In the genomic region with DNA sequence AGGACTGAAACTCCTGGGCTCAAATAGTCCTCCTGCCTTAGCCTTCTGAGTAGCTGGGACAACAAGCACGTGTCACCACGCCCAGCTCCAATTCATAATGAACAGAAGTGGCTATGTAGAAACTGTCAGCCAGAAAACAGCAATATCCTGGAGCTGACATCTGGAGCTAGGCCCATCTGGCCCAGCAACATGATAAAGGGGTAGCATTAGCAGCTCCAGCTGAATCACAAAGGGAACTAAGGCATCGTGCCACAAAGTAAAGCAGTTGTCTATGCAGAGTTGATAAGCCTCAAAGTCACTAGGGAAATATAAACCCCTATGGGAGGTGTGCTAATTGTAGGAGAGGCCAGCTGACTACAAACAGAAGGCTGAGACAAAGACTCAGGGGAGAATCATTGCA, we compare ENCODE assay signal across 20 cellular contexts.
A peak's percentile ranks its signal among the peaks of the same experiment; 100 is the strongest.
DNase-seq lines count a peak whose midpoint lies in the region; ATAC-seq and TF ChIP-seq lines count a peak whose summit lies in the region.
"Had no signal": no experiment of that assay in that cellular context is flagged by ENCODE, and none has a peak within 500 bp of the region (broad histone marks: within the 10 kb centered on the region; RNA-seq: fewer than 3 reads in every experiment).

No MANE protein-coding gene starts in this region.

- no peaks in the 10 kb centered on the region for H3F3A ChIP-seq in GM23338 (replicated peaks; ENCODE audit: low read depth)

- H2AFZ ChIP-seq in GM23338: no peak overlapping the region

- H3K4me3 Mint-ChIP-seq in GM23338 (no peak overlapping the region), brain (no peak overlapping the region)
- H3K4me3 Mint-ChIP-seq: activated T-helper 1 cell treated with anti-CD3 and anti-CD28 coated beads, Interleukin-12 subunit alpha, Interleukin-12 subunit beta, Interleukin-2, Interleukin-4 antibody, amounts not matched to agents 30 ng/mL and 10 ng/mL and 1 ng/mL, durations not matched to agents 14 hours and 24 hours and 36 hours; natural killer cell treated with Interleukin-12 subunit alpha and Interleukin-12 subunit beta and Interleukin-15 and Interleukin-18, amount 100 ng/mL, for 72 hours; stimulated activated memory B cell treated with anti-CD40 and anti-IgM and Interleukin-4, amounts not matched to agents 10 μg/mL and 1 μg/mL and 100 μg/mL, for 72 hours had no signal

- H3K9me3 Mint-ChIP-seq in GM23338: no peaks in the 10 kb centered on the region
- no peaks in the 10 kb centered on the region for H3K9me3 Mint-ChIP-seq in brain
- H3K9me3 Mint-ChIP-seq: activated T-helper 1 cell treated with anti-CD3 and anti-CD28 coated beads, Interleukin-12 subunit alpha, Interleukin-12 subunit beta, Interleukin-2, Interleukin-4 antibody, amounts not matched to agents 30 ng/mL and 10 ng/mL and 1 ng/mL, durations not matched to agents 14 hours and 24 hours and 36 hours; natural killer cell treated with Interleukin-12 subunit alpha and Interleukin-12 subunit beta and Interleukin-15 and Interleukin-18, amount 100 ng/mL, for 72 hours; stimulated activated memory B cell treated with anti-CD40 and anti-IgM and Interleukin-4, amounts not matched to agents 10 μg/mL and 1 μg/mL and 100 μg/mL, for 72 hours had no signal

- no peaks in the 10 kb centered on the region for H3K9me2 ChIP-seq in GM23338 (ENCODE audit: insufficient read depth)

- no peaks in the 10 kb centered on the region for H3K79me2 ChIP-seq in GM23338 (replicated peaks; ENCODE audit: insufficient read depth)

- no peaks in the 10 kb centered on the region for H3K36me3 ChIP-seq in GM23338 (ENCODE audit: insufficient read depth)
- H3K36me3 ChIP-seq: cardiac muscle cell, esophagus squamous epithelium, prostate gland, thyroid gland had no signal

- no peaks in the 10 kb centered on the region for H4K20me1 ChIP-seq in GM23338 (replicated peaks; ENCODE audit: insufficient read depth)

- H3K4me1 Mint-ChIP-seq in GM23338 (peaks cover 15% of the 10 kb centered on the region), brain (peaks cover 13% of the 10 kb centered on the region)
- H3K4me1 Mint-ChIP-seq: stimulated activated memory B cell treated with anti-CD40 and anti-IgM and Interleukin-4, amounts not matched to agents 10 μg/mL and 1 μg/mL and 100 μg/mL, for 72 hours had no signal

- H3K4me1 ChIP-seq in GM23338 (ENCODE audit: insufficient read depth): 0 out of 2 replicates have a peak, but pooled peaks cover 6% of the 10 kb centered on the region
- H3K4me1 ChIP-seq: esophagus squamous epithelium, prostate gland, thyroid gland had no signal

- H3K4me2 ChIP-seq in GM23338: no peak overlapping the region

- TF ChIP-seq CTCF in GM23338 (conservative IDR thresholded peaks at IDR 0.05; ENCODE audit: low read depth in 2 of 2) (no peak), brain (conservative IDR thresholded peaks at IDR 0.05) (no peak)

- H3K27me3 ChIP-seq in GM23338 (ENCODE audit: insufficient read depth): no peaks in the 10 kb centered on the region
- H3K27me3 ChIP-seq: cardiac muscle cell, esophagus squamous epithelium had no signal

- H3K36me3 Mint-ChIP-seq in GM23338 (ENCODE audit: low read depth): no peaks in the 10 kb centered on the region
- H3K36me3 Mint-ChIP-seq in brain: no peaks in the 10 kb centered on the region
- H3K36me3 Mint-ChIP-seq: natural killer cell treated with Interleukin-12 subunit alpha and Interleukin-12 subunit beta and Interleukin-15 and Interleukin-18, amount 100 ng/mL, for 72 hours; stimulated activated memory B cell treated with anti-CD40 and anti-IgM and Interleukin-4, amounts not matched to agents 10 μg/mL and 1 μg/mL and 100 μg/mL, for 72 hours had no signal

- no peak overlapping the region for H3K27ac ChIP-seq in GM23338 (ENCODE audit: low read depth)
- H3K27ac ChIP-seq: cardiac muscle cell, esophagus squamous epithelium, prostate gland, thyroid gland had no signal

- ATAC-seq in GM23338 (peak; percentile 60), HG03439 (IDR thresholded peaks at IDR 0.05; ENCODE audit: unreplicated experiment) (no peak)
- ATAC-seq: HCT116; natural killer cell treated with Interleukin-12 subunit alpha and Interleukin-12 subunit beta and Interleukin-15 and Interleukin-18, amount 100 ng/mL, for 72 hours; stimulated activated memory B cell treated with anti-CD40 and anti-IgM and Interleukin-4, amounts not matched to agents 10 μg/mL and 1 μg/mL and 100 μg/mL, for 72 hours had no signal

- DNase-seq in COLO668 (lab: John Stamatoyannopoulos, UW; ENCODE audit: unreplicated experiment) (peak; percentile 5), GM23338 (ENCODE audit: low spot score) (peak; percentile 40), NCI-H2171 treated with DMSO at 0.1 percent for 48 hours (lab: John Stamatoyannopoulos, UW) (peak; percentile 97), NCI-H187 treated with DMSO at 0.1 percent for 48 hours (lab: John Stamatoyannopoulos, UW) (no peak)
- no peak for DNase-seq in activated CD4-positive, alpha-beta T cell treated with anti-CD3 and anti-CD28 coated beads for 48 hours
- DNase-seq in activated CD8-positive, alpha-beta memory T cell treated with anti-CD3 and anti-CD28 coated beads, Interleukin-2, amount 50 U/mL, for 48 hours: no peak
- DNase-seq: esophagus squamous epithelium; mammary epithelial cell; NCI-H187; stimulated activated CD4-positive, alpha-beta T cell treated with anti-CD3 and anti-CD28 coated beads, Interleukin-12 subunit alpha, Interleukin-12 subunit beta, amount 100 ng/mL, for 4 hours; T-helper 1 cell; thyroid gland had no signal

- H3K27me3 Mint-ChIP-seq in GM23338 (ENCODE audit: insufficient read depth, low read depth, poor library complexity): no peaks in the 10 kb centered on the region
- H3K27me3 Mint-ChIP-seq in brain: no peaks in the 10 kb centered on the region
- H3K27me3 Mint-ChIP-seq: stimulated activated memory B cell treated with anti-CD40 and anti-IgM and Interleukin-4, amounts not matched to agents 10 μg/mL and 1 μg/mL and 100 μg/mL, for 72 hours had no signal

- no peak overlapping the region for H3K4me3 ChIP-seq in GM23338
- H3K4me3 ChIP-seq: cardiac muscle cell, esophagus squamous epithelium, prostate gland, thyroid gland had no signal

- H3K27ac Mint-ChIP-seq in GM23338 (no peak overlapping the region), brain (peak overlapping the region in 3 of 5 experiments; percentile 23 to 44 (median 36))
- H3K27ac Mint-ChIP-seq: activated T-helper 1 cell treated with anti-CD3 and anti-CD28 coated beads, Interleukin-12 subunit alpha, Interleukin-12 subunit beta, Interleukin-2, Interleukin-4 antibody, amounts not matched to agents 30 ng/mL and 10 ng/mL and 1 ng/mL, durations not matched to agents 14 hours and 24 hours and 36 hours; natural killer cell treated with Interleukin-12 subunit alpha and Interleukin-12 subunit beta and Interleukin-15 and Interleukin-18, amount 100 ng/mL, for 72 hours; stimulated activated memory B cell treated with anti-CD40 and anti-IgM and Interleukin-4, amounts not matched to agents 10 μg/mL and 1 μg/mL and 100 μg/mL, for 72 hours had no signal

TF ChIP-seq in GM23338, 12 proteins besides CTCF, POLR2A, EP300 and RAD21:
- TF ChIP-seq, protein P1, sequence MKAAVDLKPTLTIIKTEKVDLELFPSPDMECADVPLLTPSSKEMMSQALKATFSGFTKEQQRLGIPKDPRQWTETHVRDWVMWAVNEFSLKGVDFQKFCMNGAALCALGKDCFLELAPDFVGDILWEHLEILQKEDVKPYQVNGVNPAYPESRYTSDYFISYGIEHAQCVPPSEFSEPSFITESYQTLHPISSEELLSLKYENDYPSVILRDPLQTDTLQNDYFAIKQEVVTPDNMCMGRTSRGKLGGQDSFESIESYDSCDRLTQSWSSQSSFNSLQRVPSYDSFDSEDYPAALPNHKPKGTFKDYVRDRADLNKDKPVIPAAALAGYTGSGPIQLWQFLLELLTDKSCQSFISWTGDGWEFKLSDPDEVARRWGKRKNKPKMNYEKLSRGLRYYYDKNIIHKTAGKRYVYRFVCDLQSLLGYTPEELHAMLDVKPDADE (IDR thresholded peaks at IDR 0.05): no peak
- TF ChIP-seq POLR2AphosphoS5 (IDR thresholded peaks at IDR 0.05; ENCODE audit: low read depth): no peak
- TF ChIP-seq CREB1 (CRISPR knock-in tag; IDR thresholded peaks at IDR 0.05; ENCODE audit: low read depth): no peak
- TF ChIP-seq, protein P2, sequence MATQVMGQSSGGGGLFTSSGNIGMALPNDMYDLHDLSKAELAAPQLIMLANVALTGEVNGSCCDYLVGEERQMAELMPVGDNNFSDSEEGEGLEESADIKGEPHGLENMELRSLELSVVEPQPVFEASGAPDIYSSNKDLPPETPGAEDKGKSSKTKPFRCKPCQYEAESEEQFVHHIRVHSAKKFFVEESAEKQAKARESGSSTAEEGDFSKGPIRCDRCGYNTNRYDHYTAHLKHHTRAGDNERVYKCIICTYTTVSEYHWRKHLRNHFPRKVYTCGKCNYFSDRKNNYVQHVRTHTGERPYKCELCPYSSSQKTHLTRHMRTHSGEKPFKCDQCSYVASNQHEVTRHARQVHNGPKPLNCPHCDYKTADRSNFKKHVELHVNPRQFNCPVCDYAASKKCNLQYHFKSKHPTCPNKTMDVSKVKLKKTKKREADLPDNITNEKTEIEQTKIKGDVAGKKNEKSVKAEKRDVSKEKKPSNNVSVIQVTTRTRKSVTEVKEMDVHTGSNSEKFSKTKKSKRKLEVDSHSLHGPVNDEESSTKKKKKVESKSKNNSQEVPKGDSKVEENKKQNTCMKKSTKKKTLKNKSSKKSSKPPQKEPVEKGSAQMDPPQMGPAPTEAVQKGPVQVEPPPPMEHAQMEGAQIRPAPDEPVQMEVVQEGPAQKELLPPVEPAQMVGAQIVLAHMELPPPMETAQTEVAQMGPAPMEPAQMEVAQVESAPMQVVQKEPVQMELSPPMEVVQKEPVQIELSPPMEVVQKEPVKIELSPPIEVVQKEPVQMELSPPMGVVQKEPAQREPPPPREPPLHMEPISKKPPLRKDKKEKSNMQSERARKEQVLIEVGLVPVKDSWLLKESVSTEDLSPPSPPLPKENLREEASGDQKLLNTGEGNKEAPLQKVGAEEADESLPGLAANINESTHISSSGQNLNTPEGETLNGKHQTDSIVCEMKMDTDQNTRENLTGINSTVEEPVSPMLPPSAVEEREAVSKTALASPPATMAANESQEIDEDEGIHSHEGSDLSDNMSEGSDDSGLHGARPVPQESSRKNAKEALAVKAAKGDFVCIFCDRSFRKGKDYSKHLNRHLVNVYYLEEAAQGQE (IDR thresholded peaks at IDR 0.05; ENCODE audit: unreplicated experiment): no peak
- TF ChIP-seq EZH2phosphoT487 (IDR thresholded peaks at IDR 0.05; ENCODE audit: unreplicated experiment): no peak
- no peak for TF ChIP-seq JUNB (IDR thresholded peaks at IDR 0.05; ENCODE audit: unreplicated experiment)
- no peak for TF ChIP-seq STAT1 (IDR thresholded peaks at IDR 0.05; ENCODE audit: unreplicated experiment)
- TF ChIP-seq ZNF114 (CRISPR knock-in tag; IDR thresholded peaks at IDR 0.05): no peak
- TF ChIP-seq ZNF331 (CRISPR knock-in tag; IDR thresholded peaks at IDR 0.05; ENCODE audit: low read depth): no peak
TF ChIP-seq in GM23338: peak in this region for 0.

Comparison
In these comparisons a context has a peak if more than half of its experiments do, and no peak if none do; other contexts are left out.
1. DNase-seq: peak in COLO668 (single experiment), GM23338 (single experiment) and NCI-H2171 treated with DMSO at 0.1 percent for 48 hours (single experiment); none in NCI-H187 treated with DMSO at 0.1 percent for 48 hours (single experiment), activated CD4-positive, alpha-beta T cell treated with anti-CD3 and anti-CD28 coated beads for 48 hours (single experiment) and activated CD8-positive, alpha-beta memory T cell treated with anti-CD3 and anti-CD28 coated beads, Interleukin-2, amount 50 U/mL, for 48 hours (single experiment).